ENCODE assay signal across 8 cellular contexts in the genomic region with DNA sequence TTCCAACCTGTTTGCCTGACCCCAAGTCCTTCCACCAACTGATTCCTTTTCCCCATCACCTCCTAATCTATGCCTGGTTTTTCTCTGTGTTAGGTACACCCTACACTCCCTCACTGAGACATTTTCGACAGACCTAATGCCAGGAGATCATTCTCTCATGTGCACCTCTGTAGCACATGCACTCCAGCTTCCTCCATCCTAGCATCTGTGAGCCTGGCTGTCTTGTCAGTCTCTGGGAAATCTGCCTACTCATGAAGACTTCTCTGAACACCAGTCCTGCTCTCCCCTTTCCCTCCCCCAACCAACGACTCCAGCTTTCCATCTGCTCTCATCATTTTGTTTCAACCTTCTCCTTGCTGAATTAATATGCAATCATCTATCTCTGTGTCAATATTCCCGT. TPM values are rescaled to one million over a fixed set of nuclear protein-coding genes. Genes with fewer than 3 reads are reported as not detected.
A peak's percentile ranks its signal among the peaks of the same experiment; 100 is the strongest.
DNase-seq lines count a peak whose midpoint lies in the region; ATAC-seq and TF ChIP-seq lines count a peak whose summit lies in the region.

No MANE protein-coding gene starts in this region.

- no peak overlapping the region for H3K27ac ChIP-seq in IMR-90 (ENCODE audit: insufficient read depth, low read length)
- H3K27ac ChIP-seq in mammary epithelial cell (ENCODE audit: insufficient read depth, low read depth, low read length) = peak overlapping the region; percentile 61
- H3K27ac ChIP-seq in muscle layer of duodenum (ENCODE audit: low read length) = peak overlapping the region; percentile 91

- H2BK20ac ChIP-seq in IMR-90 (ENCODE audit: low read depth, low read length) = no peak overlapping the region

- H3K9me3 ChIP-seq in IMR-90 (ENCODE audit: control insufficient read depth, insufficient read depth, low read length) (no peaks in the 10 kb centered on the region), mammary epithelial cell (replicated peaks; ENCODE audit: insufficient read depth, low read length) (no peaks in the 10 kb centered on the region), muscle layer of duodenum (ENCODE audit: control insufficient read depth in 1 of 2, low read length in 2 of 2) (no peaks in the 10 kb centered on the region)

- peaks cover 67% of the 10 kb centered on the region for H3K79me2 ChIP-seq in mammary epithelial cell (ENCODE audit: insufficient read depth, low read length)

- no peak overlapping the region for H2BK15ac ChIP-seq in IMR-90 (ENCODE audit: low read depth, low read length)

- POLR2A ChIA-PET in AG04449 (lab: Yijun Ruan, JAX) (interaction anchor here (0.6 to 1.8 kb wide), 6 partner anchors 10 to 383 kb away, joined by 3 to 8 read pairs (median 6); partner anchors contain the start of gene ELOVL1), IMR-90 (lab: Charles Lee; ENCODE audit: unreplicated experiment) (interaction anchor here (0.8 kb wide), 1 partner anchor 91 kb away, joined by 4 read pairs; no protein-coding TSS in a partner anchor)

- TF ChIP-seq RAD21 in IMR-90 (IDR thresholded peaks at IDR 0.05; ENCODE audit: low read length) = no peak

- H2BK5ac ChIP-seq in IMR-90 (ENCODE audit: low read depth, low read length, poor library complexity, severe bottlenecking) = peak overlapping the region; percentile 93

- no peak for DNase-seq in AG04449 (ENCODE audit: low read depth, low spot score)
- no peak for DNase-seq in IMR-90
- DNase-seq in mammary epithelial cell = no peak
- DNase-seq in sciatic nerve (ENCODE audit: low spot score) = no peak
- DNase-seq in NCI-H2107 treated with DMSO at 0.1 percent for 48 hours (lab: John Stamatoyannopoulos, UW; ENCODE audit: unreplicated experiment) = no peak

- H4K20me1 ChIP-seq in IMR-90 (ENCODE audit: insufficient read depth, low read length) (peaks cover 20% of the 10 kb centered on the region; the same call in 1 of the 2 replicates), mammary epithelial cell (ENCODE audit: insufficient read depth, low read length) (no peaks in the 10 kb centered on the region)

- peak overlapping the region; percentile 99 for H3K4ac ChIP-seq in IMR-90 (ENCODE audit: low read depth, low read length)

- no peak for TF ChIP-seq CTCF in AG04449 (IDR thresholded peaks at IDR 0.05; ENCODE audit: insufficient read depth, low read length, missing control alignments)
- TF ChIP-seq CTCF in IMR-90 (conservative IDR thresholded peaks at IDR 0.05; ENCODE audit: low read depth, low read length) = no peak
- no peak for TF ChIP-seq CTCF in mammary epithelial cell (conservative IDR thresholded peaks at IDR 0.05 in 1 of 2, IDR thresholded peaks at IDR 0.05 in 1 of 2; ENCODE audit: extremely low read depth in 1 of 2, insufficient read depth in 1 of 2, low read depth in 1 of 2, low read length in 2 of 2)

- H3K4me3 ChIP-seq in AG04449 (ENCODE audit: low read depth, low read length) (peak overlapping the region; percentile 98), IMR-90 (ENCODE audit: insufficient read depth, low read depth, low read length) (peak overlapping the region; percentile 92), mammary epithelial cell (replicated peaks in 1 of 3; ENCODE audit: insufficient read depth in 1 of 3, low read depth in 2 of 3, low read length in 3 of 3) (peak overlapping the region; percentile 64 to 92 (median 87)), muscle layer of duodenum (ENCODE audit: low read depth in 1 of 2, low read length in 2 of 2) (peak overlapping the region; percentile 92 to 98)

- H4K5ac ChIP-seq in IMR-90 (ENCODE audit: low read depth, low read length) = peak overlapping the region; percentile 96; the same call in 1 of the 2 replicates

- peaks cover 10% of the 10 kb centered on the region for H3K9me1 ChIP-seq in IMR-90 (ENCODE audit: insufficient read depth, low read length)

- H3K4me2 ChIP-seq in IMR-90 (ENCODE audit: low read depth, low read length) (peak overlapping the region; percentile 86), mammary epithelial cell (ENCODE audit: insufficient read depth, low read depth, low read length) (peak overlapping the region; percentile 89)

- H2AK5ac ChIP-seq in IMR-90 (ENCODE audit: low read depth, low read length) = peak overlapping the region; percentile 98; the same call in 1 of the 2 replicates

- no TSS peak for BruUV-seq in IMR-90 (replicated peaks; lab: Mats Ljungman, UMichigan)
- no TSS peak for BruUV-seq in mammary epithelial cell (replicated peaks; lab: Mats Ljungman, UMichigan)

- H4K91ac ChIP-seq in IMR-90 (ENCODE audit: insufficient read depth, low read depth, low read length) = no peak overlapping the region; the same call in none of the 2 replicates

- CTCF ChIA-PET in AG04449 (lab: Yijun Ruan, JAX) = interaction anchor here (0.9 to 4.5 kb wide), 5 partner anchors 8 to 162 kb away, joined by 3 to 32 read pairs (median 3); no protein-coding TSS in a partner anchor
- CTCF ChIA-PET in IMR-90 (lab: Yijun Ruan, JAX) = interaction anchor here (0.6 kb wide), 1 partner anchor 1354 kb away, joined by 3 read pairs; no protein-coding TSS in a partner anchor
- CTCF ChIA-PET in mammary epithelial cell (lab: Charles Lee; ENCODE audit: low non-redundant PET) = no interaction called here

- peaks cover 40 to 81% of the 10 kb centered on the region in 2 experiments for H3K79me1 ChIP-seq in IMR-90 (ENCODE audit: low read depth in 1 of 2, low read length in 2 of 2)

- TF ChIP-seq POLR2A in IMR-90 (IDR thresholded peaks at IDR 0.05; ENCODE audit: low read depth, low read length) = no peak

- peak overlapping the region; percentile 98 for H3K14ac ChIP-seq in IMR-90 (replicated peaks; ENCODE audit: low read depth, low read length)

- H2AFZ ChIP-seq in IMR-90 (replicated peaks; ENCODE audit: low read length, poor library complexity) (no peak overlapping the region), mammary epithelial cell (ENCODE audit: low read depth, low read length) (no peak overlapping the region)

- peak overlapping the region; percentile 60 for H2AK9ac ChIP-seq in IMR-90 (replicated peaks; ENCODE audit: low read depth, low read length, poor library complexity)

- peak overlapping the region; percentile 91 for H3K56ac ChIP-seq in IMR-90 (ENCODE audit: extremely low read depth, insufficient read depth, low read length)

- WGBS in IMR-90 (ENCODE audit: extremely low coverage in 2 of 2, insufficient read length in 1 of 2), 2 experiments = 70% methylated on average over 3 of the region's 3 CpGs; no CpG with 5 or more reads in 1 of the 2 experiments
- WGBS in mammary epithelial cell (ENCODE audit: low coverage, missing lambda C conversion rate) = 33% methylated on average over 3 of the region's 3 CpGs

- in situ Hi-C loops in IMR-90 (cut with MboI; ENCODE audit: low sequenced_read_pairs) = no loop called here
- in situ Hi-C loops in mammary epithelial cell (cut with MboI; ENCODE audit: low sequenced_read_pairs in 2 of 2) = no loop called here

- peak overlapping the region; percentile 97 for H3K9ac ChIP-seq in IMR-90 (ENCODE audit: low read depth, low read length)
- peak overlapping the region; percentile 79 for H3K9ac ChIP-seq in mammary epithelial cell (ENCODE audit: insufficient read depth, low read length)

- H2BK120ac ChIP-seq in IMR-90 (ENCODE audit: low read depth, low read length) = no peak overlapping the region

- H3K27me3 ChIP-seq in IMR-90 (ENCODE audit: control insufficient read depth, insufficient read depth, low read length) (no peaks in the 10 kb centered on the region), mammary epithelial cell (ENCODE audit: insufficient read depth, low read length) (no peaks in the 10 kb centered on the region), muscle layer of duodenum (ENCODE audit: low read depth, low read length) (no peaks in the 10 kb centered on the region)

- intact Hi-C loops in IMR-90 (cut with micrococcal nuclease) (loop anchor here (1.0 kb wide), 1 partner anchor 20 kb away; the partner anchor contains the start of gene ELOVL1), mammary epithelial cell (cut with micrococcal nuclease) (loop anchor here (2.0 kb wide), 1 partner anchor 30 kb away; the partner anchor contains the start of gene CDC20), sciatic nerve (cut with DNase I) (loop anchor here (10.0 kb wide), 1 partner anchor 154 kb away; no protein-coding TSS in a partner anchor)

- H3K23ac ChIP-seq in IMR-90 (ENCODE audit: low read depth, low read length) = peak overlapping the region; percentile 94

- no peak overlapping the region for H3K18ac ChIP-seq in IMR-90 (ENCODE audit: low read depth, low read length)

- ATAC-seq in IMR-90 (ENCODE audit: low read depth) (no peak), HG02678 (IDR thresholded peaks at IDR 0.05; ENCODE audit: unreplicated experiment) (no peak), sciatic nerve (no peak), HG02588 (IDR thresholded peaks at IDR 0.05; ENCODE audit: unreplicated experiment) (no peak)

- H4K8ac ChIP-seq in IMR-90 (ENCODE audit: low read depth in 2 of 2, low read length in 2 of 2) = peak overlapping the region; percentile 8 to 98; a peak in 2 of 4 replicates

- H3K4me1 ChIP-seq in IMR-90 (ENCODE audit: control insufficient read depth, insufficient read depth, low read length) = peaks cover 8% of the 10 kb centered on the region
- H3K4me1 ChIP-seq in mammary epithelial cell (ENCODE audit: insufficient read depth, low read length) = peaks cover 11% of the 10 kb centered on the region
- H3K4me1 ChIP-seq in muscle layer of duodenum (ENCODE audit: control insufficient read depth in 1 of 2, insufficient read depth in 2 of 2, low read length in 2 of 2) = peaks cover 9 to 29% of the 10 kb centered on the region in 2 donors

- dilution Hi-C loops in IMR-90 (cut with HindIII; ENCODE audit: low sequenced_read_pairs, unreplicated experiment) = no loop called here
- dilution Hi-C loops in mammary epithelial cell (cut with HindIII; ENCODE audit: low sequenced_read_pairs) = no loop called here

- H3K36me3 ChIP-seq in IMR-90 (ENCODE audit: control insufficient read depth, insufficient read depth, low read length) = peaks cover 32% of the 10 kb centered on the region
- peaks cover 28% of the 10 kb centered on the region for H3K36me3 ChIP-seq in mammary epithelial cell (ENCODE audit: insufficient read depth, low read length)
- peaks cover 38 to 40% of the 10 kb centered on the region in 2 donors for H3K36me3 ChIP-seq in muscle layer of duodenum (ENCODE audit: control insufficient read depth in 1 of 2, insufficient read depth in 2 of 2, low read length in 2 of 2)

RNA-seq across cellular contexts. Expression of gene MED8, which starts 1.0 kb away (rescaled TPM):
- 114 and 120 TPM in 2 replicates for total RNA-seq in IMR-90 (2012; rRNA removed)
- polyA plus RNA-seq in IMR-90 (2012; rRNA removed) = 53.7 and 61.1 TPM in 2 replicates
- 35.0 and 38.5 TPM in 2 replicates for polyA plus RNA-seq in IMR-90 (2012; cell fraction: cytosol; rRNA removed)
- 37.4 and 89.5 TPM in 2 replicates for polyA plus RNA-seq in IMR-90 (2012; cell fraction: nucleus; rRNA removed; ENCODE audit: low replicate concordance)
- 10 to 100 TPM; 34.7 to 44.3 TPM for total RNA-seq in mammary epithelial cell
- 20.4 TPM for polyA plus RNA-seq in mammary epithelial cell
- polyA minus RNA-seq in mammary epithelial cell = 23.8 TPM
- 30.8 TPM for total RNA-seq in sciatic nerve

RNA-seq across cellular contexts. Expression of gene SZT2, which starts 1.1 kb away (rescaled TPM):
- total RNA-seq in IMR-90 (2012; rRNA removed) (9.5 and 9.7 TPM in 2 replicates), mammary epithelial cell (10 to 100 TPM; 31.2 to 50.1 TPM), sciatic nerve (86.6 TPM)
- polyA plus RNA-seq in IMR-90 (2012; rRNA removed) (14.3 and 15.7 TPM in 2 replicates), mammary epithelial cell (7.6 TPM)
- polyA plus RNA-seq in IMR-90 (2012; cell fraction: cytosol; rRNA removed) = 5.1 and 7.2 TPM in 2 replicates
- polyA plus RNA-seq in IMR-90 (2012; cell fraction: nucleus; rRNA removed; ENCODE audit: low replicate concordance) = 42.3 and 80.6 TPM in 2 replicates
- 94.0 TPM for polyA minus RNA-seq in mammary epithelial cell

RNA-seq across cellular contexts. Expression of gene ELOVL1, which starts 20.8 kb away (rescaled TPM):
- 66.4 and 88.9 TPM in 2 replicates for total RNA-seq in IMR-90 (2012; rRNA removed)
- 203 and 211 TPM in 2 replicates for polyA plus RNA-seq in IMR-90 (2012; rRNA removed)
- polyA plus RNA-seq in IMR-90 (2012; cell fraction: cytosol; rRNA removed) = 94.1 and 171 TPM in 2 replicates
- polyA plus RNA-seq in IMR-90 (2012; cell fraction: nucleus; rRNA removed; ENCODE audit: low replicate concordance) = 140 and 158 TPM in 2 replicates
- total RNA-seq in mammary epithelial cell = 100 to 1,000 TPM in 1 of 2 donors, 10 to 100 TPM in 1; 34.7 to 137 TPM
- polyA plus RNA-seq in mammary epithelial cell = 264 TPM
- 136 TPM for polyA minus RNA-seq in mammary epithelial cell
- total RNA-seq in sciatic nerve = 72.4 TPM

RNA-seq across cellular contexts. Expression of gene CDC20, which starts 29.8 kb away (rescaled TPM):
- total RNA-seq in IMR-90 (2012; rRNA removed) = 78.0 and 103 TPM in 2 replicates
- polyA plus RNA-seq in IMR-90 (2012; rRNA removed) = 107 and 115 TPM in 2 replicates
- polyA plus RNA-seq in IMR-90 (2012; cell fraction: cytosol; rRNA removed) = 75.5 and 90.0 TPM in 2 replicates
- polyA plus RNA-seq in IMR-90 (2012; cell fraction: nucleus; rRNA removed; ENCODE audit: low replicate concordance) = 26.3 and 75.6 TPM in 2 replicates
- 100 to 1,000 TPM in 1 of 2 donors, 1 to 10 TPM in 1; 1.7 to 121 TPM for total RNA-seq in mammary epithelial cell
- 215 TPM for polyA plus RNA-seq in mammary epithelial cell
- polyA minus RNA-seq in mammary epithelial cell = 326 TPM
- total RNA-seq in sciatic nerve = 1.9 TPM

RNA-seq across cellular contexts. Expression of gene MPL, which starts 51.0 kb away (rescaled TPM):
- total RNA-seq in IMR-90 (2012; rRNA removed) (not detected in 2 replicates), mammary epithelial cell (under 1 TPM; 0.17 to 0.49 TPM), sciatic nerve (0.40 TPM)
- polyA plus RNA-seq in IMR-90 (2012; rRNA removed) (0.12 TPM in 1 of 2 replicates, not detected in the other), mammary epithelial cell (0.07 TPM)
- polyA plus RNA-seq in IMR-90 (2012; cell fraction: cytosol; rRNA removed) = 0.02 TPM in 1 of 2 replicates, not detected in the other
- not detected in 2 replicates for polyA plus RNA-seq in IMR-90 (2012; cell fraction: nucleus; rRNA removed; ENCODE audit: low replicate concordance)
- not detected for polyA minus RNA-seq in mammary epithelial cell
